Comparison of ENCODE assay signal across 22 cellular contexts in the genomic region with DNA sequence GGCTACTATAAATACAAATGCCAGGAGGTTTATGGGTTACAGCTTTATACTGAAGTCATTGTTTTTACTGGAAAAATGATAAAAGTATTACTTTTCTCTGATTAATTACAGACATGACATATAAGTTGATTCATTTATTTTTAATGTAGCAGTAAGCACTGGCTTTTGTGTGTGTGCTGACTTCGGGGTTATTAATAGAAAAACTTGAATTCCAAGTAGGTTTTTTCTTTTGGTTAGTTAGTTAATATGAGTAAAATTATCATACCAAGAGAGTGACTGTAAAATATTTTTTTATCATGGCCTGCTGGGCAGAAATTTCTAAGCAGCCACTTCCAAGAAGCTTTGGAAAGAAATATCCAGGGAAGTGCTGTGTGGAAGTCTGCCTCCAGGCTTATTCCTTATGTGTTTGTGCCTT. TPM values are rescaled to one million over a fixed set of nuclear protein-coding genes. Genes with fewer than 3 reads are reported as not detected.
DNase-seq lines count a peak whose midpoint lies in the region; ATAC-seq and TF ChIP-seq lines count a peak whose summit lies in the region.
"Had no signal": no experiment of that assay in that cellular context is flagged by ENCODE, and none has a peak within 500 bp of the region (broad histone marks: within the 10 kb centered on the region; RNA-seq: fewer than 3 reads in every experiment).

No MANE protein-coding gene starts in this region.

- H3K27me3 ChIP-seq in esophagus muscularis mucosa: no peaks in the 10 kb centered on the region
- no peaks in the 10 kb centered on the region for H3K27me3 ChIP-seq in muscle layer of duodenum (ENCODE audit: low read depth, low read length)
- no peaks in the 10 kb centered on the region for H3K27me3 ChIP-seq in uterus
- H3K27me3 ChIP-seq in GM23338 (ENCODE audit: insufficient read depth): no peaks in the 10 kb centered on the region
- H3K27me3 ChIP-seq: adrenal gland, transverse colon had no signal

- DNase-seq in HFFc6 (peak; percentile 58), esophagus muscularis mucosa (ENCODE audit: extremely low spot score) (no peak), uterus (no peak), GM23338 (ENCODE audit: low spot score) (no peak), NCI-H2227 treated with DMSO at 0.1 percent for 48 hours (lab: John Stamatoyannopoulos, UW) (no peak), HuH-7 (ENCODE audit: low spot score) (no peak)
- DNase-seq: activated CD4-positive, CD25-positive, alpha-beta regulatory T cell; adrenal gland; CD8-positive, alpha-beta memory T cell; H7; left colon; mucosa of descending colon; NCI-H1436; NCI-H226; NK-92 treated with Interleukin-12 subunit alpha and Interleukin-12 subunit beta, amount 100 ng/mL, for 24 hours; occipital lobe; transverse colon had no signal

- H3K27me3 Mint-ChIP-seq in HFFc6 (ENCODE audit: insufficient read depth): no peaks in the 10 kb centered on the region; the same call in 1 of the 2 replicates
- peaks cover 2% of the 10 kb centered on the region for H3K27me3 Mint-ChIP-seq in GM23338 (ENCODE audit: insufficient read depth, low read depth, poor library complexity)
- H3K27me3 Mint-ChIP-seq: CD8-positive, alpha-beta memory T cell had no signal

- peaks cover 0 to 21% (median 0%) of the 10 kb centered on the region in 4 donors for H3K36me3 ChIP-seq in esophagus muscularis mucosa
- peaks cover 3 to 14% of the 10 kb centered on the region in 2 donors for H3K36me3 ChIP-seq in muscle layer of duodenum (ENCODE audit: control insufficient read depth in 1 of 2, insufficient read depth in 2 of 2, low read length in 2 of 2)
- H3K36me3 ChIP-seq in uterus: no peaks in the 10 kb centered on the region
- peaks cover 4% of the 10 kb centered on the region; the same call in 1 of the 2 replicates for H3K36me3 ChIP-seq in GM23338 (ENCODE audit: insufficient read depth)
- H3K36me3 ChIP-seq: adrenal gland, transverse colon had no signal

- H3K4me3 Mint-ChIP-seq in HFFc6 (peak overlapping the region; percentile 57), GM23338 (no peak overlapping the region)
- H3K4me3 Mint-ChIP-seq: CD8-positive, alpha-beta memory T cell; T-helper 1 cell treated with Interleukin-12 subunit alpha and Interleukin-12 subunit beta and Interleukin-4 antibody, amounts not matched to agents 30 μg/mL and 1 μg/mL, for 36 hours had no signal

- H3K4me3 ChIP-seq in esophagus muscularis mucosa: no peak overlapping the region
- H3K4me3 ChIP-seq in muscle layer of duodenum (ENCODE audit: low read depth in 1 of 2, low read length in 2 of 2): no peak overlapping the region
- no peak overlapping the region for H3K4me3 ChIP-seq in uterus
- no peak overlapping the region for H3K4me3 ChIP-seq in GM23338
- H3K4me3 ChIP-seq: adrenal gland, mucosa of descending colon, transverse colon had no signal

- H3K4me2 ChIP-seq in GM23338: no peak overlapping the region

- H3K79me2 ChIP-seq in GM23338 (replicated peaks; ENCODE audit: insufficient read depth): no peaks in the 10 kb centered on the region

- no peak for ATAC-seq in GM23338
- ATAC-seq: left colon, mucosa of descending colon, Right ventricle myocardium inferior had no signal

- no peak overlapping the region for H2AFZ ChIP-seq in GM23338

- H3K27ac Mint-ChIP-seq in HFFc6: peak overlapping the region; percentile 82
- H3K27ac Mint-ChIP-seq in GM23338: no peak overlapping the region
- H3K27ac Mint-ChIP-seq: activated T-helper 2 cell treated with anti-CD3 and anti-CD28 coated beads, Interferon-gamma antibody, Interleukin-2, Interleukin-4, amounts not matched to agents 10 μg/mL and 5 μg/mL and 100 μg/mL, durations not matched to agents 14 hours and 24 hours and 36 hours; T-helper 1 cell treated with Interleukin-12 subunit alpha and Interleukin-12 subunit beta and Interleukin-4 antibody, amounts not matched to agents 30 μg/mL and 1 μg/mL, for 36 hours had no signal

- peak overlapping the region; percentile 35 to 71 (median 68) for H3K27ac ChIP-seq in esophagus muscularis mucosa (replicated peaks in 1 of 4)
- H3K27ac ChIP-seq in muscle layer of duodenum (ENCODE audit: low read length): peak overlapping the region; percentile 18
- H3K27ac ChIP-seq in uterus: peak overlapping the region; percentile 30 to 37
- no peak overlapping the region for H3K27ac ChIP-seq in GM23338 (ENCODE audit: low read depth)
- H3K27ac ChIP-seq: epithelial cell of prostate had no signal

- H3K9me3 ChIP-seq in esophagus muscularis mucosa (peaks cover 0 to 4% (median under 1%) of the 10 kb centered on the region in 4 donors), muscle layer of duodenum (ENCODE audit: control insufficient read depth in 1 of 2, low read length in 2 of 2) (no peaks in the 10 kb centered on the region), uterus (no peaks in the 10 kb centered on the region)
- H3K9me3 ChIP-seq: adrenal gland had no signal

- H3K36me3 Mint-ChIP-seq in HFFc6 (ENCODE audit: low read depth) (peaks cover 18% of the 10 kb centered on the region), GM23338 (ENCODE audit: low read depth) (peaks cover 11% of the 10 kb centered on the region; the same call in 2 of the 3 replicates)
- H3K36me3 Mint-ChIP-seq: CD8-positive, alpha-beta memory T cell had no signal

- WGBS in esophagus muscularis mucosa: 31% methylated on average over 1 of the region's 1 CpG

- TF ChIP-seq CTCF in HFFc6 (IDR thresholded peaks at IDR 0.05): no peak
- no peak for TF ChIP-seq CTCF in esophagus muscularis mucosa (IDR thresholded peaks at IDR 0.05)
- no peak for TF ChIP-seq CTCF in uterus (IDR thresholded peaks at IDR 0.05)
- no peak for TF ChIP-seq CTCF in GM23338 (conservative IDR thresholded peaks at IDR 0.05; ENCODE audit: low read depth in 2 of 2)

- intact Hi-C loops in esophagus muscularis mucosa (cut with DNase I): no loop called here
- intact Hi-C loops in uterus (cut with DNase I; ENCODE audit: low total_unique reads): no loop called here

- H3K9me3 Mint-ChIP-seq in HFFc6 (peaks cover under 1% of the 10 kb centered on the region), GM23338 (peaks cover 4% of the 10 kb centered on the region)
- H3K9me3 Mint-ChIP-seq: activated T-helper 2 cell treated with anti-CD3 and anti-CD28 coated beads, Interferon-gamma antibody, Interleukin-2, Interleukin-4, amounts not matched to agents 10 μg/mL and 5 μg/mL and 100 μg/mL, durations not matched to agents 14 hours and 24 hours and 36 hours; T-helper 1 cell treated with Interleukin-12 subunit alpha and Interleukin-12 subunit beta and Interleukin-4 antibody, amounts not matched to agents 30 μg/mL and 1 μg/mL, for 36 hours had no signal

- H3K9me2 ChIP-seq in GM23338 (ENCODE audit: insufficient read depth): 0 out of 2 replicates have a peak, but pooled peaks cover 4% of the 10 kb centered on the region

- H3K4me1 Mint-ChIP-seq in HFFc6 (ENCODE audit: low read depth): peaks cover 33% of the 10 kb centered on the region
- no peaks in the 10 kb centered on the region for H3K4me1 Mint-ChIP-seq in GM23338
- H3K4me1 Mint-ChIP-seq: CD8-positive, alpha-beta memory T cell had no signal

- H3F3A ChIP-seq in GM23338 (replicated peaks; ENCODE audit: low read depth): no peaks in the 10 kb centered on the region

- peaks cover 4 to 39% (median 32%) of the 10 kb centered on the region in 4 donors for H3K4me1 ChIP-seq in esophagus muscularis mucosa
- H3K4me1 ChIP-seq in muscle layer of duodenum (ENCODE audit: control insufficient read depth in 1 of 2, insufficient read depth in 2 of 2, low read length in 2 of 2): peaks cover 0 to 4% of the 10 kb centered on the region in 2 donors
- H3K4me1 ChIP-seq in uterus: no peaks in the 10 kb centered on the region
- H3K4me1 ChIP-seq in GM23338 (ENCODE audit: insufficient read depth): no peaks in the 10 kb centered on the region
- H3K4me1 ChIP-seq: transverse colon had no signal

- TF ChIP-seq EP300 in esophagus muscularis mucosa (IDR thresholded peaks at IDR 0.05): no peak

- no peak for TF ChIP-seq POLR2A in esophagus muscularis mucosa (IDR thresholded peaks at IDR 0.05; ENCODE audit: low read depth)
- no peak for TF ChIP-seq POLR2A in uterus (IDR thresholded peaks at IDR 0.05)

- no peaks in the 10 kb centered on the region for H4K20me1 ChIP-seq in GM23338 (replicated peaks; ENCODE audit: insufficient read depth)

TF ChIP-seq in GM23338, 12 proteins besides CTCF, POLR2A, EP300 and RAD21:
- TF ChIP-seq NANOG (IDR thresholded peaks at IDR 0.05; ENCODE audit: borderline replicate concordance): no peak
- TF ChIP-seq, protein P1, sequence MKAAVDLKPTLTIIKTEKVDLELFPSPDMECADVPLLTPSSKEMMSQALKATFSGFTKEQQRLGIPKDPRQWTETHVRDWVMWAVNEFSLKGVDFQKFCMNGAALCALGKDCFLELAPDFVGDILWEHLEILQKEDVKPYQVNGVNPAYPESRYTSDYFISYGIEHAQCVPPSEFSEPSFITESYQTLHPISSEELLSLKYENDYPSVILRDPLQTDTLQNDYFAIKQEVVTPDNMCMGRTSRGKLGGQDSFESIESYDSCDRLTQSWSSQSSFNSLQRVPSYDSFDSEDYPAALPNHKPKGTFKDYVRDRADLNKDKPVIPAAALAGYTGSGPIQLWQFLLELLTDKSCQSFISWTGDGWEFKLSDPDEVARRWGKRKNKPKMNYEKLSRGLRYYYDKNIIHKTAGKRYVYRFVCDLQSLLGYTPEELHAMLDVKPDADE (IDR thresholded peaks at IDR 0.05): no peak
- TF ChIP-seq CREB1 (CRISPR knock-in tag; IDR thresholded peaks at IDR 0.05; ENCODE audit: low read depth): no peak
- no peak for TF ChIP-seq EZH2phosphoT487 (IDR thresholded peaks at IDR 0.05; ENCODE audit: unreplicated experiment)

RNA-seq across cellular contexts. Expression of a gene that starts 56.4 kb away (rescaled TPM):
- total RNA-seq in HFFc6 (2021; fragmentation: NEBNext Ultra II Directional; extraction: Animal tissue kit (Norgen Biotek cat#: 25700)): 10 to 100 TPM in 5 of 6 experiments, 1 to 10 TPM in 1; 9.4 to 14.4 (median 12.8) TPM
- total RNA-seq in esophagus muscularis mucosa: 10 to 100 TPM; 15.1 to 27.4 (median 15.9) TPM
- total RNA-seq in uterus: 10 to 100 TPM in 3 of 4 donors, 1 to 10 TPM in 1; 6.9 to 40.6 (median 20.7) TPM
- total RNA-seq in GM23338 (2014; rRNA removed; shearing (Covaris generic)): 7.7 and 17.5 TPM in 2 replicates
- 12.8 and 22.3 TPM in 2 replicates for polyA plus RNA-seq in GM23338 (2016; fragmentation: Nextera tagmentation; extraction: Ambion mirVana)
